Comparison of ENCODE assay signal across 8 cellular contexts in genomic region chrX:52933976-52934703, GRCh38. TPM values are rescaled to one million over a fixed set of nuclear protein-coding genes. Genes with fewer than 3 reads are reported as not detected.
DNase-seq lines count a peak whose midpoint lies in the region; TF ChIP-seq lines count a peak whose summit lies in the region.

No MANE protein-coding gene starts in this region.

- H3K36me3 ChIP-seq in right atrium auricular region, result no peaks in the 10 kb centered on the region
- no peaks in the 10 kb centered on the region for H3K36me3 ChIP-seq in muscle layer of duodenum (ENCODE audit: control insufficient read depth in 1 of 2, insufficient read depth in 2 of 2, low read length in 2 of 2)

- H3K9me3 ChIP-seq in right atrium auricular region (no peaks in the 10 kb centered on the region), muscle layer of duodenum (ENCODE audit: control insufficient read depth in 1 of 2, low read length in 2 of 2) (no peaks in the 10 kb centered on the region)

- in situ Hi-C loops in G401 (cut with HindIII; ENCODE audit: low sequenced_read_pairs), result no loop called here

- intact Hi-C loops in cardiac septum (cut with DNase I), result no loop called here

- H3K4me3 ChIP-seq in right atrium auricular region, result peak overlapping the region; percentile 59 to 68
- H3K4me3 ChIP-seq in LNCaP clone FGC (ENCODE audit: low read depth, low read length), result peak overlapping the region; percentile 68
- H3K4me3 ChIP-seq in muscle layer of duodenum (ENCODE audit: low read depth in 1 of 2, low read length in 2 of 2), result peak overlapping the region; percentile 63 to 78

- no peaks in the 10 kb centered on the region for H3K36me3 Mint-ChIP-seq in chondrocyte (ENCODE audit: low read depth)

- H3K27me3 ChIP-seq in right atrium auricular region, result no peaks in the 10 kb centered on the region
- no peaks in the 10 kb centered on the region for H3K27me3 ChIP-seq in muscle layer of duodenum (ENCODE audit: low read depth, low read length)

- no peaks in the 10 kb centered on the region for H3K9me3 Mint-ChIP-seq in chondrocyte (ENCODE audit: low read depth)

- H3K4me1 ChIP-seq in right atrium auricular region, result peaks cover 0 to 12% of the 10 kb centered on the region in 2 donors
- no peaks in the 10 kb centered on the region for H3K4me1 ChIP-seq in muscle layer of duodenum (ENCODE audit: control insufficient read depth in 1 of 2, insufficient read depth in 2 of 2, low read length in 2 of 2)

- H3K27ac Mint-ChIP-seq in chondrocyte (ENCODE audit: unreplicated experiment), result peak overlapping the region; percentile 100

- no peak for DNase-seq in right atrium auricular region (ENCODE audit: low spot score)
- DNase-seq in cardiac septum (ENCODE audit: low spot score), result no peak
- DNase-seq in LNCaP clone FGC (ENCODE audit: low read depth), result no peak
- no peak for DNase-seq in chondrocyte (ENCODE audit: low spot score)
- DNase-seq in amygdala (lab: John Stamatoyannopoulos, UW), result no peak
- DNase-seq in SIG-M5 (lab: John Stamatoyannopoulos, UW), result no peak
- no peak for DNase-seq in G401 (ENCODE audit: low spot score)

- H3K27ac ChIP-seq in right atrium auricular region (peak overlapping the region; percentile 96), muscle layer of duodenum (ENCODE audit: low read length) (peak overlapping the region; percentile 92)

- TF ChIP-seq CTCF in right atrium auricular region (IDR thresholded peaks at IDR 0.05) (no peak), LNCaP clone FGC (IDR thresholded peaks at IDR 0.05; ENCODE audit: control insufficient read depth, extremely low read depth, insufficient read depth) (no peak), chondrocyte (IDR thresholded peaks at IDR 0.05) (no peak)

- peak overlapping the region; percentile 79 for H3K4me3 Mint-ChIP-seq in chondrocyte (ENCODE audit: unreplicated experiment)

- H3K4me1 Mint-ChIP-seq in chondrocyte (ENCODE audit: low read depth), result peaks cover 15% of the 10 kb centered on the region

- no peaks in the 10 kb centered on the region for H3K27me3 Mint-ChIP-seq in chondrocyte (ENCODE audit: low read depth)

RNA-seq across cellular contexts. Expression of gene FAM156A, which starts 24.2 kb away (rescaled TPM):
- total RNA-seq in right atrium auricular region, result 1 to 10 TPM; 4.3 to 8.7 TPM
- 9.4 TPM for total RNA-seq in cardiac septum
- total RNA-seq in chondrocyte, result 23.8 to 39.9 TPM (median 25.2 TPM) in 3 replicates
- 2.2 and 7.4 TPM in 2 replicates for total RNA-seq in G401 (2014; rRNA removed; shearing (Covaris generic))

RNA-seq across cellular contexts. Expression of gene FAM156B, which starts 37.0 kb away (rescaled TPM):
- total RNA-seq in right atrium auricular region, result 10 to 100 TPM; 11.2 to 11.9 TPM
- total RNA-seq in cardiac septum, result 6.4 TPM
- 18.0 to 19.5 TPM (median 18.3 TPM) in 3 replicates for total RNA-seq in chondrocyte
- total RNA-seq in G401 (2014; rRNA removed; shearing (Covaris generic)), result 15.3 and 23.1 TPM in 2 replicates
